ENCODE assay signal across 1 cellular context in genomic region chr7:43294080-43294630, GRCh38.
TF ChIP-seq lines count a peak whose summit lies in the region.

No MANE protein-coding gene starts in this region.

TF ChIP-seq in HEK293, 187 proteins besides CTCF, POLR2A, EP300 and RAD21 (continued from another document):
- TF ChIP-seq ZNF645 (tag by site-specific recombination; IDR thresholded peaks at IDR 0.05) (no peak), ZSCAN23 (tag by site-specific recombination; IDR thresholded peaks at IDR 0.05) (no peak), ZNF26 (tag by site-specific recombination; IDR thresholded peaks at IDR 0.05) (no peak), ATF2 (tag by site-specific recombination; IDR thresholded peaks at IDR 0.05; ENCODE audit: low read depth) (no peak)
